ENCODE assay signal across 8 cellular contexts in the genomic region with DNA sequence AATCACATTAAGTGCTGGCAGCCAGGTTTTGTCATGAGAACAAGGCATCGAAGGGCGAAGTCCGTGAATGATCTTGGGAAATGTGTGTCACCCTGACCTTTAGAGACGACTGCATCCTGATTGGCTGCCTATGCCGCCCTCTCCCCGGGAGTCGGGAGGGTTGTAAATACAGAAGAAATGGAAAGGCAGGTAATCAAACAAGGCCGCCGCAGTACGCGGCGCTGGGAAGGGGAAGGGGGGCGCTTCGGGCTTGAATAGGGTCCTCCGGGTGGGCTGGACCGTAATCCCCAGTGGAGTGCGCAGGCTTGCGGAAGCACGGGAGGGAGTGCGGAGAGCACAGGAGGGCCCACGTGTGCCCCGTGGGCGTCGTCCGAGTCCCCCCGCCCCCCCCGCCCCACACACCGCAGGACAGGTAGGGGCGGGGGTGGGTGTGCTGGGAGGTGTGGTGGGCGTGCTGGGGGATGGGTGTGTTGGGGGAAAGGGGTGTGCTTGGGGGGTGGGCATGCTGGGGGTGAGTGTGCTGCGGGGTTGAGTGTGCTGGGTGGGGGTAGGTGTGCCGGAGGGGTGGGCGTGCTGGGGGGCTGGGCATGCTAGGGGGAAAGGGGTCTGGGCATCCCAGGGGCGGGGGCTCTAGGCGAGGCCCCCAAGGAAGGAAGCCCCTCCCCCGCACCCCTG.
DNase-seq lines count a peak whose midpoint lies in the region; ATAC-seq and TF ChIP-seq lines count a peak whose summit lies in the region.

No MANE protein-coding gene starts in this region.

- H3K27ac ChIP-seq in cingulate gyrus (ENCODE audit: low read depth, low read length), result peak overlapping the region; percentile 93

- peak overlapping the region; percentile 63 for H3K4me3 ChIP-seq in lower leg skin (ENCODE audit: low read depth, poor library complexity, severe bottlenecking)

- WGBS in lower leg skin, 2 donors, result 0% methylated on average over 23 to 24 of the region's 36 CpGs

- TF ChIP-seq CTCF in lower leg skin (IDR thresholded peaks at IDR 0.05), result no peak

- DNase-seq in CD1c-positive myeloid dendritic cell (ENCODE audit: extremely low spot score) (peak; percentile 60), LHCN-M2 (ENCODE audit: low read depth) (peak; percentile 40), lower leg skin (ENCODE audit: low spot score in 2 of 2) (peak; percentile 66 to 93), NOMO-1 treated with DMSO at 0.1 percent for 48 hours (lab: John Stamatoyannopoulos, UW; ENCODE audit: unreplicated experiment) (no peak)
- peak; percentile 36 for DNase-seq in activated CD4-positive, alpha-beta T cell treated with anti-CD3 and anti-CD28 coated beads for 1 hour
- peak in 2 of 3 donors; percentile 17 to 48 for DNase-seq in stimulated activated CD4-positive, alpha-beta T cell treated with anti-CD3 and anti-CD28 coated beads, TNF-alpha, amount 100 ng/mL, for 1 hour (ENCODE audit: low read depth in 3 of 3, low spot score in 1 of 3)

- ATAC-seq in GM19328 (IDR thresholded peaks at IDR 0.05; ENCODE audit: unreplicated experiment), result no peak

- intact Hi-C loops in lower leg skin (cut with DNase I; ENCODE audit: low total_unique reads), result no loop called here

- no peak for TF ChIP-seq POLR2A in lower leg skin (IDR thresholded peaks at IDR 0.05)
